Comparison of ENCODE assay signal across 8 cellular contexts in the genomic region with DNA sequence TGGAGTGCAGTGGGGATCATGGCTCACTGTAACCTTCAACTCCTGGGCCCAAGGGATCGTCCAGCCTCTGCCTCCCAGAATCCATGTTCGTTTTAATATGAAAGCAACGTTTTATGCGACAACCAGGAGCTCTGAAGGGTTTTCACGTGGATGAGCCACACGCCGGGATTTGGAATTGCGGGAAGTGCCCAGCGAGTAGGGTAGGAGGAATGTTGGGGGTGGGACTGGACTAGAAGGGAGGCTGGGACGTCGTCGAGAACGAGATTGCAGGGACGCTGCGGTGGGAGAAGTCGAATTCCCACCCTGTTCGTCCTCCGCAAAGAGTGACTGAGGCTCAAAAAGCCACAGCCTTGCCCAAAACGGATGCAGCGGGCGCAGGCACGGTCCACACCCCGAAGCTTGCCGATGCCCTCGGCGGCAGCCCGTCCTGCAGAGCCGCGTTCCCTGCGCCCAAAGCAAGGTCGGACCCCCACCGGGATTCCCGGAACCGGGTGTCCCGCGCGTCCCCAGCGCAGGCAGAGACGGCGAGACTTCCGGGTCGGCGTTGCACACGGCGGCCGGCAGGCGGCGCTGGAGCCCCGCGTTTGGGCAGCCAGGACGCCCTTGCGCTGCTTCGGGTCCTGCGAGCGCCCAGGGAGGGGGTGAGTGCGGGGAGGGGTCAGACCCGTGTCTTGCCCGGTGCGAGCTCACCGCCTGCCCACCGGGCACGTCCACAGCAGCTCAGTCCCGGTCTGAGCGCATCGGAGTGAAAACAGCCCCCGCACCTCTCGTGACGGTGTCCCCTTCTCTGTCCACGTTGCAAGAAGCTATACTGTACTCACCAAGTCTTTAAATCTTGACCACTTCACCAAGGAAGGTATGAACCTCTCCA.
DNase-seq lines count a peak whose midpoint lies in the region; ATAC-seq and TF ChIP-seq lines count a peak whose summit lies in the region.

No MANE protein-coding gene starts in this region.

- H3K27me3 Mint-ChIP-seq in activated CD8-positive, alpha-beta T cell treated with anti-CD3 and anti-CD28 coated beads for 36 hours = no peaks in the 10 kb centered on the region

- H3K9me3 Mint-ChIP-seq in activated CD8-positive, alpha-beta T cell treated with anti-CD3 and anti-CD28 coated beads for 36 hours = no peaks in the 10 kb centered on the region

- H3K36me3 Mint-ChIP-seq in activated CD8-positive, alpha-beta T cell treated with anti-CD3 and anti-CD28 coated beads for 36 hours (ENCODE audit: low read depth) = no peaks in the 10 kb centered on the region

- H3K4me3 Mint-ChIP-seq in activated CD8-positive, alpha-beta T cell treated with anti-CD3 and anti-CD28 coated beads for 36 hours = peak overlapping the region; percentile 79

- POLR2A ChIA-PET in activated CD8-positive, alpha-beta T cell treated with anti-CD3 and anti-CD28 coated beads for 36 hours (lab: Charles Lee) = interaction anchor here (0.7 to 3.4 kb wide), 8 partner anchors 33 to 261 kb away, joined by 3 to 16 read pairs (median 3); partner anchors contain the start of genes DHX35 and FAM83D

- DNase-seq in AG10803 (ENCODE audit: low read depth) (peak; percentile 55), NCI-H526 treated with DMSO at 0.1 percent for 48 hours (lab: John Stamatoyannopoulos, UW) (peak; percentile 50), medulla oblongata (ENCODE audit: extremely low spot score) (peak; percentile 77)
- DNase-seq in activated CD8-positive, alpha-beta T cell treated with anti-CD3 and anti-CD28 coated beads for 36 hours = peak; percentile 74
- DNase-seq in effector CD4-positive, alpha-beta T cell = peak; percentile 71
- DNase-seq in stimulated activated CD8-positive, alpha-beta memory T cell treated with anti-CD3 and anti-CD28 coated beads, Interleukin-12 subunit alpha, Interleukin-12 subunit beta, amount 100 ng/mL, for 1 hour (ENCODE audit: low read depth) = peak; percentile 66

- CTCF ChIA-PET in activated CD8-positive, alpha-beta T cell treated with anti-CD3 and anti-CD28 coated beads for 36 hours (lab: Charles Lee) = interaction anchor here (0.5 to 5.6 kb wide), 51 partner anchors 9 to 409 kb away, joined by 3 to 153 read pairs (median 6); partner anchors contain the start of genes DHX35 and FAM83D

- H3K4me3 ChIP-seq in AG10803 (ENCODE audit: low read length) = peak overlapping the region; percentile 86

- intact Hi-C loops in activated CD8-positive, alpha-beta T cell treated with anti-CD3 and anti-CD28 coated beads for 36 hours (cut with micrococcal nuclease) = loop anchor here (2.0 kb wide), 2 partner anchors 33 to 125 kb away; no protein-coding TSS in a partner anchor

- peaks cover 6% of the 10 kb centered on the region for H3K4me1 Mint-ChIP-seq in activated CD8-positive, alpha-beta T cell treated with anti-CD3 and anti-CD28 coated beads for 36 hours (ENCODE audit: low read depth)

- peak overlapping the region; percentile 68 for H3K27ac Mint-ChIP-seq in activated CD8-positive, alpha-beta T cell treated with anti-CD3 and anti-CD28 coated beads for 36 hours

- ATAC-seq in GM18907 (IDR thresholded peaks at IDR 0.05; ENCODE audit: unreplicated experiment) (peak; percentile 85), HG03196 (IDR thresholded peaks at IDR 0.05; ENCODE audit: unreplicated experiment) (peak; percentile 84)
- ATAC-seq in activated CD8-positive, alpha-beta T cell treated with anti-CD3 and anti-CD28 coated beads for 36 hours = peak; percentile 86

- peak; percentile 75 for TF ChIP-seq CTCF in AG10803 (conservative IDR thresholded peaks at IDR 0.05; ENCODE audit: low read length)
- TF ChIP-seq CTCF in activated CD8-positive, alpha-beta T cell treated with anti-CD3 and anti-CD28 coated beads for 36 hours (IDR thresholded peaks at IDR 0.05) = peak; percentile 98

Comparison
In these comparisons a context has a peak if more than half of its experiments do, and no peak if none do; other contexts are left out.
1. Peak in every context shown above with its lines: DNase-seq, ATAC-seq and H3K4me3 ChIP-seq.